Comparison of ENCODE assay signal across 12 cellular contexts in genomic region chr11:119218141-119218878, GRCh38. TPM values are rescaled to one million over a fixed set of nuclear protein-coding genes. Genes with fewer than 3 reads are reported as not detected.
DNase-seq lines count a peak whose midpoint lies in the region; ATAC-seq, FAIRE-seq and TF ChIP-seq lines count a peak whose summit lies in the region.
"Had no signal": no experiment of that assay in that cellular context is flagged by ENCODE, and none has a peak within 500 bp of the region (broad histone marks: within the 10 kb centered on the region; RNA-seq: fewer than 3 reads in every experiment).

No MANE protein-coding gene starts in this region.

- POLR2A ChIA-PET in A549 (lab: Yijun Ruan, JAX), result no interaction called here
- POLR2A ChIA-PET in SK-N-SH (lab: Yijun Ruan, JAX), result no interaction called here

- TF ChIP-seq CTCF in A549 (IDR thresholded peaks at IDR 0.05) (no peak), SK-N-SH (IDR thresholded peaks at IDR 0.05) (no peak), upper lobe of left lung (IDR thresholded peaks at IDR 0.05) (no peak)

- peaks cover 28% of the 10 kb centered on the region for H3K4me1 ChIP-seq in A549
- H3K4me1 ChIP-seq in SK-N-SH (ENCODE audit: control insufficient read depth in 1 of 2, insufficient read depth in 2 of 2, low read depth in 1 of 2, low read length in 1 of 2), result peaks cover 0 to 15% of the 10 kb centered on the region in 2 experiments; a peak in 2 of 4 replicates
- H3K4me1 ChIP-seq in upper lobe of left lung, result peaks cover 0 to 13% (median 11%) of the 10 kb centered on the region in 4 donors
- H3K4me1 ChIP-seq: uterus had no signal

- peaks cover 42% of the 10 kb centered on the region for H3F3A ChIP-seq in SK-N-SH (replicated peaks; ENCODE audit: insufficient read depth)

- peak overlapping the region; percentile 71 for H3K4me2 ChIP-seq in A549
- peak overlapping the region; percentile 51 for H3K4me2 ChIP-seq in SK-N-SH

- H3K9me3 ChIP-seq in A549, result no peaks in the 10 kb centered on the region
- H3K9me3 ChIP-seq in SK-N-SH, result no peaks in the 10 kb centered on the region
- H3K9me3 ChIP-seq in upper lobe of left lung, result no peaks in the 10 kb centered on the region
- H3K9me3 ChIP-seq: uterus had no signal

- CTCF ChIA-PET in A549 (lab: Yijun Ruan, JAX) (interaction anchor here (0.6 to 1.9 kb wide), 3 partner anchors 11 to 56 kb away, joined by 4 to 13 read pairs (median 4); no protein-coding TSS in a partner anchor), SK-N-SH (lab: Yijun Ruan, JAX) (interaction anchor here (1.2 kb wide), 1 partner anchor 9 kb away, joined by 3 read pairs; no protein-coding TSS in a partner anchor)

- 22% methylated on average over 8 of the region's 8 CpGs for whole genome bisulfite sequencing in A549 (ENCODE audit: missing lambda C conversion rate)
- 18% methylated on average over 8 of the region's 8 CpGs for WGBS in SK-N-SH (ENCODE audit: low lambda C conversion rate)
- WGBS in upper lobe of left lung, 2 donors, result 84 to 94% methylated on average over 8 of the region's 8 CpGs

- TF ChIP-seq RAD21 in A549 (conservative IDR thresholded peaks at IDR 0.05 in 1 of 2, IDR thresholded peaks at IDR 0.05 in 1 of 2) (no peak), SK-N-SH (IDR thresholded peaks at IDR 0.05; ENCODE audit: low read length) (no peak)

- no peaks in the 10 kb centered on the region for H3K9me2 ChIP-seq in SK-N-SH

- no peaks in the 10 kb centered on the region for H3K27me3 ChIP-seq in SK-N-SH (ENCODE audit: insufficient read depth)
- H3K27me3 ChIP-seq in upper lobe of left lung, result no peaks in the 10 kb centered on the region
- H3K27me3 ChIP-seq: dorsolateral prefrontal cortex, uterus had no signal

- ATAC-seq in A549 (peak; percentile 98 to 99), HG02798 (IDR thresholded peaks at IDR 0.05; ENCODE audit: poor library complexity, unreplicated experiment) (no peak), GM21825 (IDR thresholded peaks at IDR 0.05; ENCODE audit: unreplicated experiment) (no peak), upper lobe of left lung (ENCODE audit: low FRiP score in 2 of 2) (no peak), HG03095 (IDR thresholded peaks at IDR 0.05; ENCODE audit: unreplicated experiment) (no peak)

- H3K36me3 ChIP-seq in SK-N-SH (replicated peaks in 1 of 2; ENCODE audit: control insufficient read depth in 1 of 2, insufficient read depth in 2 of 2, low read length in 1 of 2), result no peaks in the 10 kb centered on the region
- H3K36me3 ChIP-seq in upper lobe of left lung, result no peaks in the 10 kb centered on the region
- H3K36me3 ChIP-seq: uterus had no signal

- no peak for TF ChIP-seq POLR2A in A549 (IDR thresholded peaks at IDR 0.05; ENCODE audit: low read length)
- TF ChIP-seq POLR2A in upper lobe of left lung (IDR thresholded peaks at IDR 0.05), result no peak

- peak overlapping the region; percentile 60 to 71; a peak in 5 of 6 replicates for H3K27ac ChIP-seq in A549
- H3K27ac ChIP-seq in SK-N-SH (ENCODE audit: low read depth in 2 of 2, low read length in 1 of 2), result peak overlapping the region in 1 of 2 experiments; percentile 82; a peak in 2 of 4 replicates
- no peak overlapping the region for H3K27ac ChIP-seq in upper lobe of left lung
- H3K27ac ChIP-seq: uterus had no signal

- TF ChIP-seq EP300 in A549 (IDR thresholded peaks at IDR 0.05) (no peak), SK-N-SH (IDR thresholded peaks at IDR 0.05; ENCODE audit: borderline replicate concordance in 1 of 2, low read depth in 1 of 2, low read length in 1 of 2) (peak in 1 of 2 experiments; percentile 85; a peak in 2 of 4 replicates), upper lobe of left lung (IDR thresholded peaks at IDR 0.05) (no peak)

- peaks cover 25% of the 10 kb centered on the region; the same call in 1 of the 2 replicates for H4K20me1 ChIP-seq in SK-N-SH (ENCODE audit: insufficient read depth)

- H2AFZ ChIP-seq in SK-N-SH (ENCODE audit: low read depth), result no peak overlapping the region

- peaks cover 90% of the 10 kb centered on the region for H3K79me2 ChIP-seq in SK-N-SH (ENCODE audit: insufficient read depth)

- peak overlapping the region; percentile 25; the same call in 1 of the 2 replicates for H3K9ac ChIP-seq in SK-N-SH

- DNase-seq in A549 (ENCODE audit: low read depth in 1 of 2, low spot score in 1 of 2), result peak; percentile 68 to 70
- DNase-seq in Daoy (ENCODE audit: low read depth), result peak; percentile 88
- DNase-seq in SK-N-SH, result no peak
- peak; percentile 84 for DNase-seq in fibroblast of peridontal ligament (ENCODE audit: extremely low read depth)
- no peak for DNase-seq in upper lobe of left lung
- DNase-seq: dorsolateral prefrontal cortex, NCI-H748 treated with DMSO at 0.1 percent for 48 hours, uterus had no signal

- H3K4me3 ChIP-seq in A549, result no peak overlapping the region
- no peak overlapping the region for H3K4me3 ChIP-seq in SK-N-SH (ENCODE audit: low read depth in 2 of 2, low read length in 1 of 2)
- H3K4me3 ChIP-seq in upper lobe of left lung, result no peak overlapping the region
- H3K4me3 ChIP-seq: dorsolateral prefrontal cortex, uterus had no signal

- FAIRE-seq in A549 (lab: Jason Lieb, UNC), result no peak

TF ChIP-seq in A549, 52 proteins besides CTCF, POLR2A, EP300 and RAD21:
- no peak for TF ChIP-seq RFX5 (IDR thresholded peaks at IDR 0.05)
- TF ChIP-seq HOXA7 (CRISPR knock-in tag; IDR thresholded peaks at IDR 0.05), result no peak
- TF ChIP-seq FOSL2 (IDR thresholded peaks at IDR 0.05), result peak; percentile 76; the same call in 1 of the 2 replicates
- TF ChIP-seq FOSL2 (CRISPR knock-in tag; IDR thresholded peaks at IDR 0.05), result peak; percentile 86
- peak; percentile 93 for TF ChIP-seq ZSCAN20 (CRISPR knock-in tag; IDR thresholded peaks at IDR 0.05)
- peak; percentile 80 for TF ChIP-seq JUNB (IDR thresholded peaks at IDR 0.05)
- TF ChIP-seq JUN (IDR thresholded peaks at IDR 0.05), result 0 out of 5 replicates have a peak, but pooled peaks of 1 of the 2 experiments have one; percentile 16

TF ChIP-seq in SK-N-SH, 30 proteins besides CTCF, POLR2A, EP300 and RAD21 (continues in another document):
- TF ChIP-seq TCF12 (IDR thresholded peaks at IDR 0.05) (peak; percentile 91), RCOR1 (IDR thresholded peaks at IDR 0.05; ENCODE audit: low read length) (no peak; the same call in 1 of the 2 replicates), CHD2 (IDR thresholded peaks at IDR 0.05; ENCODE audit: low read length, partially characterized antibody) (no peak), SMC3 (IDR thresholded peaks at IDR 0.05; ENCODE audit: low read depth, low read length) (no peak), GABPA (IDR thresholded peaks at IDR 0.05; ENCODE audit: low read depth) (0 out of 2 replicates have a peak, but pooled peaks have one; percentile 8), POLR2AphosphoS5 (IDR thresholded peaks at IDR 0.05; ENCODE audit: low read depth, low read length) (peak; percentile 64; the same call in 1 of the 2 replicates), TAF1 (IDR thresholded peaks at IDR 0.05; ENCODE audit: borderline replicate concordance, low read depth, low read length) (no peak), USF2 (IDR thresholded peaks at IDR 0.05; ENCODE audit: borderline replicate concordance, low read depth, low read length) (no peak), NFIC (IDR thresholded peaks at IDR 0.05; ENCODE audit: borderline replicate concordance) (peak; percentile 87), TEAD4 (IDR thresholded peaks at IDR 0.05; ENCODE audit: borderline replicate concordance, insufficient read depth) (peak; percentile 92)

RNA-seq across cellular contexts. Expression of gene CBL, which starts 12.2 kb away (rescaled TPM):
- 14.1 and 14.9 TPM in 2 replicates for polyA plus RNA-seq in A549 (2011; rRNA removed)
- 4.3 and 5.1 TPM in 2 replicates for polyA plus RNA-seq in A549 (2012; cell fraction: cytosol; rRNA removed)
- polyA plus RNA-seq in A549 (2012; cell fraction: nucleus; rRNA removed), result 4.6 and 6.6 TPM in 2 replicates
- polyA plus RNA-seq in A549 (2017; fragmentation: RNase III; extraction: RNeasy Plus Mini Kit Qiagen cat#74134 plus additional on column Dnase treatment), result 5.9 to 6.3 TPM (median 6.0 TPM) in 3 replicates
- 12.2 and 12.8 TPM in 2 replicates for polyA minus RNA-seq in A549 (2011; rRNA and poly(A)+ RNA removed)
- total RNA-seq in Daoy (2014; rRNA removed; shearing (Covaris generic)), result 7.3 and 11.1 TPM in 2 replicates
- polyA plus RNA-seq in SK-N-SH (2012; rRNA removed), result 9.5 and 10.4 TPM in 2 replicates
- 9.7 and 11.1 TPM in 2 replicates for polyA plus RNA-seq in SK-N-SH (2012; cell fraction: cytosol; rRNA removed)
- 11.5 and 17.0 TPM in 2 replicates for polyA plus RNA-seq in SK-N-SH (2012; cell fraction: nucleus; rRNA removed)
- 10 to 100 TPM; 15.4 to 32.2 (median 18.9) TPM for total RNA-seq in upper lobe of left lung

RNA-seq across cellular contexts. Expression of gene NHERF4, which starts 33.0 kb away (rescaled TPM):
- polyA plus RNA-seq in A549 (2011; rRNA removed), result 0.80 and 1.5 TPM in 2 replicates
- 0.09 and 0.34 TPM in 2 replicates for polyA plus RNA-seq in A549 (2012; cell fraction: cytosol; rRNA removed)
- 2.1 and 4.6 TPM in 2 replicates for polyA plus RNA-seq in A549 (2012; cell fraction: nucleus; rRNA removed)
- polyA plus RNA-seq in A549 (2017; fragmentation: RNase III; extraction: RNeasy Plus Mini Kit Qiagen cat#74134 plus additional on column Dnase treatment), result 0.42 to 0.78 TPM (median 0.62 TPM) in 3 replicates
- 1.1 and 2.4 TPM in 2 replicates for polyA minus RNA-seq in A549 (2011; rRNA and poly(A)+ RNA removed)
- not detected in 2 replicates for total RNA-seq in Daoy (2014; rRNA removed; shearing (Covaris generic))
- polyA plus RNA-seq in SK-N-SH (2012; rRNA removed), result not detected in 2 replicates
- polyA plus RNA-seq in SK-N-SH (2012; cell fraction: cytosol; rRNA removed), result not detected in 2 replicates
- polyA plus RNA-seq in SK-N-SH (2012; cell fraction: nucleus; rRNA removed), result 0.05 and 0.17 TPM in 2 replicates
- 1 to 10 TPM in 1 of 6 donors, under 1 TPM in 3, not detected in 2; 0.29 to 1.0 (median 0.81) TPM for total RNA-seq in upper lobe of left lung
- total RNA-seq: G401 had no signal

RNA-seq across cellular contexts. Expression of gene NLRX1, which starts 49.8 kb away (rescaled TPM):
- polyA plus RNA-seq in A549 (2011; rRNA removed), result 8.4 and 10.4 TPM in 2 replicates
- polyA plus RNA-seq in A549 (2012; cell fraction: cytosol; rRNA removed), result 9.8 and 13.8 TPM in 2 replicates
- 33.3 and 40.1 TPM in 2 replicates for polyA plus RNA-seq in A549 (2012; cell fraction: nucleus; rRNA removed)
- polyA plus RNA-seq in A549 (2017; fragmentation: RNase III; extraction: RNeasy Plus Mini Kit Qiagen cat#74134 plus additional on column Dnase treatment), result 7.4 to 9.2 TPM (median 8.5 TPM) in 3 replicates
- polyA minus RNA-seq in A549 (2011; rRNA and poly(A)+ RNA removed), result 14.3 and 18.1 TPM in 2 replicates
- 4.3 and 9.7 TPM in 2 replicates for total RNA-seq in Daoy (2014; rRNA removed; shearing (Covaris generic))
- polyA plus RNA-seq in SK-N-SH (2012; rRNA removed), result 13.7 and 13.8 TPM in 2 replicates
- polyA plus RNA-seq in SK-N-SH (2012; cell fraction: cytosol; rRNA removed), result 4.3 and 8.4 TPM in 2 replicates
- 18.5 and 18.6 TPM in 2 replicates for polyA plus RNA-seq in SK-N-SH (2012; cell fraction: nucleus; rRNA removed)
- total RNA-seq in upper lobe of left lung, result 10 to 100 TPM; 13.1 to 34.5 (median 20.2) TPM
- total RNA-seq: G401 had no signal

Comparison
In these comparisons a context has a peak if more than half of its experiments do, and no peak if none do; other contexts are left out.
1. ATAC-seq: peak in A549 (2 of 2); none in HG02798 (single experiment), GM21825 (single experiment), upper lobe of left lung (0 of 2) and HG03095 (single experiment).
2. DNase-seq: peak in A549 (2 of 2), Daoy (single experiment) and fibroblast of peridontal ligament (single experiment); none in SK-N-SH (single experiment) and upper lobe of left lung (0 of 2).
3. H3K27ac ChIP-seq: peak in A549 (2 of 2); none in upper lobe of left lung (0 of 4).
4. Of the 12 proteins assayed by ChIP-seq in both A549 and SK-N-SH: peak only in A549: none; only in SK-N-SH: MAX and PBX3; in both: FOSL2; in neither: 8; mixed calls (peak in some experiments, not most) for 1.